Comparison of ENCODE assay signal across 12 cellular contexts in the genomic region with DNA sequence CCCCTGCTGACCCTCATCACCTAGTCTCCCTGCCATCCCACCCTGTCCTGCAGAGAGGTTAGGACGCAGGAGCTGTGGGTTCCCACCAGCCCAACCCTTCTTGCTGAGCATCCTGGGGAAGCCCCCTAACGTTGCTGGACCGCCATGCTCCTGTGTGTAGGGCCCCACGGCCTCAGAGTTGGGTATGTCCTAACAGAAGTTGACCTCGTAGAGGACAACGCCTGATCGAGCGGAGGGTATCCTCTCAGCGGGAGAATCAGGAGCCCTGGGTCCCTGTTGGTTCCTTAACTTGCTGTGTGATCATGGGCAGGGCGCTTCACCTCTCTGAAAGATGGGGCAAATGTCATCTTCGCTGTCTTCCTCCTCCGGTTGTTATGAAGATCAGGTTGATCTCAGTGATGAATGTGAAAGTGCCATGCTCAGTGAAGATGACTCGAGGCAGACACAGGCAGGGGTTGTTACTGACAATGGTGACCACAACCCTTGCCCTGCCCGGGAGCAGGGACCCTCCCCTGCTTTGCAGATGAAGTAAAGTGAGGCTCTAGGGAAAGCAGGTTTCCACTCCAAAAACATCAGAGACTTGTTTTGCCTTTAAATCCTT. TPM values are rescaled to one million over a fixed set of nuclear protein-coding genes. Genes with fewer than 3 reads are reported as not detected.
DNase-seq lines count a peak whose midpoint lies in the region; ATAC-seq and TF ChIP-seq lines count a peak whose summit lies in the region.
"Had no signal": no experiment of that assay in that cellular context is flagged by ENCODE, and none has a peak within 500 bp of the region (broad histone marks: within the 10 kb centered on the region; RNA-seq: fewer than 3 reads in every experiment).

No MANE protein-coding gene starts in this region.

- no peaks in the 10 kb centered on the region for H3K9me3 ChIP-seq in mucosa of descending colon
- H3K9me3 ChIP-seq: tibial artery had no signal

- no peaks in the 10 kb centered on the region for H3K9me3 Mint-ChIP-seq in activated T-helper 17 cell treated with anti-CD3 and anti-CD28 coated beads, Interleukin-2, amount 50 U/mL, for 72 hours

- peaks cover 38% of the 10 kb centered on the region for H3K4me1 Mint-ChIP-seq in activated T-helper 17 cell treated with anti-CD3 and anti-CD28 coated beads, Interleukin-2, amount 50 U/mL, for 72 hours

- DNase-seq in stimulated activated CD4-positive, alpha-beta T cell treated with anti-CD3 and anti-CD28 coated beads, Interleukin-15, amount 100 ng/mL, for 24 hours: peak; percentile 66
- DNase-seq in stimulated activated CD4-positive, alpha-beta T cell treated with anti-CD3 and anti-CD28 coated beads, Interleukin-2, amount 100 ng/mL, for 48 hours: no peak
- DNase-seq in mucosa of descending colon: no peak
- DNase-seq in NCI-H2171 treated with DMSO at 0.1 percent for 48 hours (lab: John Stamatoyannopoulos, UW): no peak
- DNase-seq in foreskin fibroblast: no peak
- DNase-seq in NCI-H2171 (lab: John Stamatoyannopoulos, UW): no peak
- DNase-seq: NCI-H2029, NCI-H774 had no signal

- no peaks in the 10 kb centered on the region for H3K27me3 Mint-ChIP-seq in activated T-helper 17 cell treated with anti-CD3 and anti-CD28 coated beads, Interleukin-2, amount 50 U/mL, for 72 hours

- peaks cover 71% of the 10 kb centered on the region for H3K36me3 Mint-ChIP-seq in activated T-helper 17 cell treated with anti-CD3 and anti-CD28 coated beads, Interleukin-2, amount 50 U/mL, for 72 hours (ENCODE audit: low read depth)

- peak; percentile 79 for ATAC-seq in activated T-helper 17 cell treated with anti-CD3 and anti-CD28 coated beads, Interleukin-2, amount 50 U/mL, for 72 hours (replicated peaks)
- ATAC-seq in mucosa of descending colon (peak; percentile 20), GM18502 (IDR thresholded peaks at IDR 0.05; ENCODE audit: poor library complexity, unreplicated experiment) (no peak)

- no peak overlapping the region for H3K4me3 ChIP-seq in mucosa of descending colon
- no peak overlapping the region for H3K4me3 ChIP-seq in foreskin fibroblast (ENCODE audit: low read depth in 1 of 2, low read length in 2 of 2)
- H3K4me3 ChIP-seq: tibial artery had no signal

- no peaks in the 10 kb centered on the region for H3K36me3 ChIP-seq in mucosa of descending colon (ENCODE audit: low read depth)
- H3K36me3 ChIP-seq: tibial artery had no signal

- H3K27ac Mint-ChIP-seq in activated T-helper 17 cell treated with anti-CD3 and anti-CD28 coated beads, Interleukin-2, amount 50 U/mL, for 72 hours: peak overlapping the region; percentile 94

- no peaks in the 10 kb centered on the region for H3K4me1 ChIP-seq in mucosa of descending colon (ENCODE audit: low read depth)
- H3K4me1 ChIP-seq: tibial artery had no signal

- TF ChIP-seq CTCF in mucosa of descending colon (IDR thresholded peaks at IDR 0.05) (no peak), foreskin fibroblast (IDR thresholded peaks at IDR 0.05; ENCODE audit: low read depth, low read length) (no peak)

- intact Hi-C loops in mucosa of descending colon (cut with DNase I, micrococcal nuclease): no loop called here

- peak overlapping the region; percentile 80 for H3K4me3 Mint-ChIP-seq in activated T-helper 17 cell treated with anti-CD3 and anti-CD28 coated beads, Interleukin-2, amount 50 U/mL, for 72 hours

RNA-seq across cellular contexts. Expression of a gene that starts 19.3 kb away (rescaled TPM):
- total RNA-seq in activated T-helper 17 cell treated with anti-CD3 and anti-CD28 coated beads, Interleukin-2, amount 50 U/mL, for 72 hours: 100 to 1,000 TPM; 231 to 476 TPM
- 1 to 10 TPM; 1.2 to 3.4 (median 1.5) TPM for total RNA-seq in mucosa of descending colon
- total RNA-seq: H4 had no signal

Comparison
In these comparisons a context has a peak if more than half of its experiments do, and no peak if none do; other contexts are left out.
1. RNA of a gene that starts 19.3 kb away (total RNA-seq): 231 to 476 TPM in activated T-helper 17 cell treated with anti-CD3 and anti-CD28 coated beads, Interleukin-2, amount 50 U/mL, for 72 hours; 1.2 to 3.4 TPM in mucosa of descending colon; every median in the first group is over 10 times any median in the second.